Comparison of ENCODE assay signal across 30 cellular contexts in the genomic region with DNA sequence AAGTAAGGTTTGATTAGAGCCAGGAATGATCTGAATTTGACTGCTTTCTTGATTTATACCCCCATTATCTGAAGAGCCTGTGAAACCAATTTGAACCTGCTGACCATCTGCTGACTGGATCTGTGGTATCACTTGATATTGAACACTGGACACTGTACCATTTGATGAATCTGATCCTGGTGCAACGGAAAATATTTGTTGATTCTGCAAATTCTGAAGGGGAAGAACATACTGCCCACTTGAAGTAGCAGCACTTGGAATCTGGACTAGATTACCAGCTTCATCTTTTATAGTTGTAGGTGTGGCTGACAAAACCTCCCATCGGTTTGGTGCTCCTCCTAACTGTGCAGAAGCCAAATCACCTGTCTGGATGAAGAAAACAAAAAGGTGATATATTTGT. TPM values are rescaled to one million over a fixed set of nuclear protein-coding genes. Genes with fewer than 3 reads are reported as not detected.
DNase-seq lines count a peak whose midpoint lies in the region; ATAC-seq, FAIRE-seq and TF ChIP-seq lines count a peak whose summit lies in the region.
"Had no signal": no experiment of that assay in that cellular context is flagged by ENCODE, and none has a peak within 500 bp of the region (broad histone marks: within the 10 kb centered on the region; RNA-seq: fewer than 3 reads in every experiment).

No MANE protein-coding gene starts in this region.

- H3K4me2 ChIP-seq in GM23248 (ENCODE audit: unreplicated experiment), result peak overlapping the region; percentile 20

- H3F3A ChIP-seq in GM23248 (ENCODE audit: insufficient read depth), result 0 out of 2 replicates have a peak, but pooled peaks cover 6% of the 10 kb centered on the region

- DNase-seq in CD4-positive, alpha-beta T cell, result no peak
- no peak for DNase-seq in GM23248
- no peak for DNase-seq in bronchial epithelial cell (ENCODE audit: low read depth)
- DNase-seq in naive thymus-derived CD8-positive, alpha-beta T cell, result no peak
- DNase-seq in NCI-H2029 (lab: John Stamatoyannopoulos, UW), result no peak
- DNase-seq in midbrain (lab: John Stamatoyannopoulos, UW), result no peak
- DNase-seq: activated CD4-positive, alpha-beta T cell treated with anti-CD3 and anti-CD28 coated beads for 4 hours; activated CD8-positive, alpha-beta T cell treated with anti-CD3 and anti-CD28 coated beads, Interleukin-2, amount 10 ng/mL, durations not matched to agents 7 days and 5 days; activated naive CD8-positive, alpha-beta T cell treated with anti-CD3 and anti-CD28 coated beads, Interleukin-2, amount 10 ng/mL, durations not matched to agents 7 days and 5 days; C1 segment of cervical spinal cord; colonic mucosa; effector CD4-positive, alpha-beta T cell; EL; GOT3; Kasumi-1; left lung; mesenchymal stem cell; NCI-H1436; NCI-H2081 treated with DMSO at 0.1 percent for 48 hours; NCI-H2227 treated with DMSO at 0.1 percent for 48 hours; occipital lobe; Right ventricle myocardium superior; stimulated activated CD4-positive, alpha-beta T cell treated with anti-CD3 and anti-CD28 coated beads, Interleukin-4, amount 100 ng/mL, for 24 hours; T-helper 9 cell had no signal

- peak overlapping the region; percentile 80 for H3K4me3 Mint-ChIP-seq in CD4-positive, alpha-beta T cell
- H3K4me3 Mint-ChIP-seq in naive thymus-derived CD8-positive, alpha-beta T cell, result peak overlapping the region in 7 of 10 donors; percentile 40 to 71 (median 60)
- H3K4me3 Mint-ChIP-seq: activated CD8-positive, alpha-beta T cell treated with anti-CD3 and anti-CD28 coated beads, Interleukin-2, amount 10 ng/mL, durations not matched to agents 7 days and 5 days; activated naive CD8-positive, alpha-beta T cell treated with anti-CD3 and anti-CD28 coated beads, Interleukin-2, amount 10 ng/mL, durations not matched to agents 7 days and 5 days had no signal

- no peak for TF ChIP-seq CTCF in CD4-positive, alpha-beta T cell (IDR thresholded peaks at IDR 0.05)
- no peak for TF ChIP-seq CTCF in bronchial epithelial cell (IDR thresholded peaks at IDR 0.05; ENCODE audit: insufficient read depth, low read length, severe bottlenecking)

- H3K4me1 Mint-ChIP-seq in CD4-positive, alpha-beta T cell (ENCODE audit: low read depth), result peaks cover 99% of the 10 kb centered on the region
- H3K4me1 Mint-ChIP-seq in naive thymus-derived CD8-positive, alpha-beta T cell, result peaks cover 46 to 96% (median 87%) of the 10 kb centered on the region in 4 donors

- CTCF ChIA-PET in CD4-positive, alpha-beta T cell (lab: Charles Lee), result no interaction called here

- H3K36me3 Mint-ChIP-seq in CD4-positive, alpha-beta T cell (ENCODE audit: low read depth), result peaks cover 89% of the 10 kb centered on the region
- H3K36me3 Mint-ChIP-seq in naive thymus-derived CD8-positive, alpha-beta T cell, result peaks cover 22 to 82% (median 43%) of the 10 kb centered on the region in 3 donors

- peaks cover 100% of the 10 kb centered on the region for H3K79me2 ChIP-seq in GM23248 (ENCODE audit: insufficient read depth)

- H3K9me3 ChIP-seq in CD4-positive, alpha-beta T cell (ENCODE audit: control insufficient read depth, low read length), result no peaks in the 10 kb centered on the region
- H3K9me3 ChIP-seq in GM23248 (ENCODE audit: low read depth), result no peaks in the 10 kb centered on the region
- H3K9me3 ChIP-seq: ascending aorta, colonic mucosa, left lung had no signal

- intact Hi-C loops in CD4-positive, alpha-beta T cell (cut with DNase I, micrococcal nuclease), result loop anchor here in 1 of 2 experiments (2.0 kb wide), 1 partner anchor 15 kb away; no protein-coding TSS in a partner anchor

- H3K27ac Mint-ChIP-seq in CD4-positive, alpha-beta T cell, result peak overlapping the region; percentile 98
- peak overlapping the region in 5 of 10 donors; percentile 6 to 54 (median 33) for H3K27ac Mint-ChIP-seq in naive thymus-derived CD8-positive, alpha-beta T cell
- H3K27ac Mint-ChIP-seq: activated CD8-positive, alpha-beta T cell treated with anti-CD3 and anti-CD28 coated beads, Interleukin-2, amount 10 ng/mL, durations not matched to agents 7 days and 5 days; activated naive CD8-positive, alpha-beta T cell treated with anti-CD3 and anti-CD28 coated beads, Interleukin-2, amount 10 ng/mL, durations not matched to agents 7 days and 5 days had no signal

- 53 to 55% methylated on average over 2 of the region's 2 CpGs for WGBS in GM23248 (ENCODE audit: low coverage in 1 of 2, low lambda C conversion rate in 2 of 2, missing lambda C conversion rate in 2 of 2), 2 experiments

- H3K27me3 Mint-ChIP-seq in CD4-positive, alpha-beta T cell, result no peaks in the 10 kb centered on the region
- H3K27me3 Mint-ChIP-seq in naive thymus-derived CD8-positive, alpha-beta T cell, result no peaks in the 10 kb centered on the region
- H3K27me3 Mint-ChIP-seq: activated naive CD8-positive, alpha-beta T cell treated with anti-CD3 and anti-CD28 coated beads, Interleukin-2, amount 10 ng/mL, durations not matched to agents 7 days and 5 days had no signal

- H2AFZ ChIP-seq in GM23248, result no peak overlapping the region

- no peak for ATAC-seq in CD4-positive, alpha-beta T cell (ENCODE audit: poor library complexity)
- no peak for ATAC-seq in naive thymus-derived CD8-positive, alpha-beta T cell
- no peak for ATAC-seq in GM19467 (IDR thresholded peaks at IDR 0.05; ENCODE audit: unreplicated experiment)
- ATAC-seq: activated CD8-positive, alpha-beta T cell treated with anti-CD3 and anti-CD28 coated beads, Interleukin-2, amount 10 ng/mL, durations not matched to agents 7 days and 5 days; left lung had no signal

- H4K20me1 ChIP-seq in GM23248 (ENCODE audit: insufficient read depth), result peaks cover 34% of the 10 kb centered on the region

- no peak overlapping the region for H3K9ac ChIP-seq in GM23248

- no peaks in the 10 kb centered on the region for H3K27me3 ChIP-seq in CD4-positive, alpha-beta T cell (ENCODE audit: control insufficient read depth, insufficient read depth, low read length)
- H3K27me3 ChIP-seq in GM23248 (replicated peaks; ENCODE audit: insufficient read depth), result no peaks in the 10 kb centered on the region
- no peaks in the 10 kb centered on the region for H3K27me3 ChIP-seq in bronchial epithelial cell (ENCODE audit: control insufficient read depth, insufficient read depth, low read length)
- H3K27me3 ChIP-seq: ascending aorta, cardiac muscle cell, colonic mucosa, left lung, tibial nerve had no signal

- peaks cover 35% of the 10 kb centered on the region for H3K36me3 ChIP-seq in GM23248 (ENCODE audit: low read depth)
- H3K36me3 ChIP-seq in bronchial epithelial cell (ENCODE audit: control insufficient read depth, insufficient read depth, low read length), result peaks cover 5% of the 10 kb centered on the region

- no peak overlapping the region for H3K27ac ChIP-seq in CD4-positive, alpha-beta T cell (ENCODE audit: low read depth, low read length)
- no peak overlapping the region for H3K27ac ChIP-seq in GM23248
- H3K27ac ChIP-seq: ascending aorta, tibial nerve had no signal

- H3K9me3 Mint-ChIP-seq in CD4-positive, alpha-beta T cell, result no peaks in the 10 kb centered on the region
- no peaks in the 10 kb centered on the region for H3K9me3 Mint-ChIP-seq in naive thymus-derived CD8-positive, alpha-beta T cell
- H3K9me3 Mint-ChIP-seq: activated naive CD8-positive, alpha-beta T cell treated with anti-CD3 and anti-CD28 coated beads, Interleukin-2, amount 10 ng/mL, durations not matched to agents 7 days and 5 days had no signal

- H3K4me1 ChIP-seq in GM23248 (ENCODE audit: insufficient read depth), result peaks cover 34% of the 10 kb centered on the region

- H3K9me2 ChIP-seq in GM23248 (ENCODE audit: insufficient read depth), result no peaks in the 10 kb centered on the region

- H3K4me3 ChIP-seq in GM23248, result no peak overlapping the region
- no peak overlapping the region for H3K4me3 ChIP-seq in bronchial epithelial cell (ENCODE audit: low read depth, low read length)
- H3K4me3 ChIP-seq: ascending aorta, cardiac muscle cell, colonic mucosa, left lung, tibial nerve had no signal

- POLR2A ChIA-PET in CD4-positive, alpha-beta T cell (lab: Charles Lee), result no interaction called here
- POLR2A ChIA-PET in naive thymus-derived CD8-positive, alpha-beta T cell (lab: Charles Lee), result interaction anchor here (1.0 kb wide), 1 partner anchor 84 kb away, joined by 4 read pairs; no protein-coding TSS in a partner anchor

- in situ Hi-C loops in GM23248 (cut with MboI), result no loop called here

- FAIRE-seq in bronchial epithelial cell (lab: Jason Lieb, UNC), result peak; percentile 89
- FAIRE-seq: GM18507, islet of Langerhans had no signal

RNA-seq across cellular contexts. Expression of a gene that starts 9.3 kb away (rescaled TPM):
- 100 to 1,000 TPM; 159 to 166 TPM for total RNA-seq in CD4-positive, alpha-beta T cell
- total RNA-seq in GM23248 (2014; rRNA removed; shearing (Covaris generic)), result 78.8 and 88.5 TPM in 2 replicates
- 24.7 and 27.7 TPM in 2 replicates for polyA plus RNA-seq in GM23248 (2016; fragmentation: Nextera tagmentation; extraction: Ambion mirVana)
- total RNA-seq in bronchial epithelial cell, result 87.7 and 104 TPM in 2 replicates
- total RNA-seq in naive thymus-derived CD8-positive, alpha-beta T cell, result 100 to 1,000 TPM; 135 to 141 TPM
- polyA plus RNA-seq in naive thymus-derived CD8-positive, alpha-beta T cell, result 10 to 100 TPM; 51.4 to 67.9 (median 60.2) TPM
